ENCODE assay signal across 8 cellular contexts in genomic region chr20:56151834-56152233, GRCh38.
"Had no signal": no experiment of that assay in that cellular context is flagged by ENCODE, and none has a peak within 500 bp of the region (broad histone marks: within the 10 kb centered on the region; RNA-seq: fewer than 3 reads in every experiment).

No MANE protein-coding gene starts in this region.

- H3K4me1 Mint-ChIP-seq: IgD-negative memory B cell had no signal

- H3K36me3 Mint-ChIP-seq: IgD-negative memory B cell had no signal

- ATAC-seq: HCT116, HepG2 had no signal

- H3K27me3 Mint-ChIP-seq: IgD-negative memory B cell had no signal

- H3K4me3 Mint-ChIP-seq: HFFc6, IgD-negative memory B cell had no signal

- DNase-seq: GM23248, GOT3, H7, HFFc6, KBM-7 had no signal

- H3K27ac Mint-ChIP-seq: HFFc6, IgD-negative memory B cell had no signal
